ENCODE assay signal across 7 cellular contexts in genomic region chr7:143003393-143004051, GRCh38. TPM values are rescaled to one million over a fixed set of nuclear protein-coding genes. Genes with fewer than 3 reads are reported as not detected.
A peak's percentile ranks its signal among the peaks of the same experiment; 100 is the strongest.
DNase-seq lines count a peak whose midpoint lies in the region; ATAC-seq and TF ChIP-seq lines count a peak whose summit lies in the region.

No MANE protein-coding gene starts in this region.

- ATAC-seq in GM21529 (IDR thresholded peaks at IDR 0.05; ENCODE audit: unreplicated experiment), result peak; percentile 56

- TF ChIP-seq POLR2A in testis (IDR thresholded peaks at IDR 0.05), result no peak

- H3K36me3 ChIP-seq in GM06990 (ENCODE audit: control insufficient read depth, insufficient read depth, low read length) (no peaks in the 10 kb centered on the region), Loucy (ENCODE audit: insufficient read depth, low read length) (no peaks in the 10 kb centered on the region), testis (ENCODE audit: low read depth, missing control alignments) (no peaks in the 10 kb centered on the region)

- H3K36me3 Mint-ChIP-seq in T-helper 2 cell treated with Interferon-gamma antibody and Interleukin-4, amounts not matched to agents 5 μg/mL and 100 μg/mL, for 36 hours (ENCODE audit: low read depth), result peaks cover 2% of the 10 kb centered on the region

- peak overlapping the region; percentile 83 for H3K4me3 Mint-ChIP-seq in T-helper 2 cell treated with Interferon-gamma antibody and Interleukin-4, amounts not matched to agents 5 μg/mL and 100 μg/mL, for 36 hours

- peak overlapping the region; percentile 57 for H3K4me2 ChIP-seq in Loucy (ENCODE audit: low read depth, low read length, poor library complexity, severe bottlenecking)

- peaks cover 8% of the 10 kb centered on the region for H3K4me1 Mint-ChIP-seq in T-helper 2 cell treated with Interferon-gamma antibody and Interleukin-4, amounts not matched to agents 5 μg/mL and 100 μg/mL, for 36 hours (ENCODE audit: low read depth)

- TF ChIP-seq CTCF in GM06990 (IDR thresholded peaks at IDR 0.05; ENCODE audit: insufficient read depth, low read length, poor library complexity, severe bottlenecking), result peak; percentile 66
- TF ChIP-seq CTCF in Loucy (conservative IDR thresholded peaks at IDR 0.05; ENCODE audit: low read length), result peak; percentile 93
- TF ChIP-seq CTCF in testis (IDR thresholded peaks at IDR 0.05), result peak; percentile 80 to 83 (median 82)

- H3K9me3 Mint-ChIP-seq in T-helper 2 cell treated with Interferon-gamma antibody and Interleukin-4, amounts not matched to agents 5 μg/mL and 100 μg/mL, for 36 hours, result no peaks in the 10 kb centered on the region

- H3K9me3 ChIP-seq in Loucy (ENCODE audit: insufficient read depth, low read depth, low read length) (peaks cover 6% of the 10 kb centered on the region; the same call in 1 of the 2 replicates), testis (no peaks in the 10 kb centered on the region)

- DNase-seq in GM06990 (ENCODE audit: extremely low read depth, insufficient read length), result peak; percentile 3
- DNase-seq in T-helper 2 cell treated with Interferon-gamma antibody and Interleukin-4, amounts not matched to agents 5 μg/mL and 100 μg/mL, for 36 hours (ENCODE audit: low spot score), result no peak
- peak; percentile 69 for DNase-seq in dermis blood vessel endothelial cell
- peak; percentile 45 for DNase-seq in medulla oblongata (ENCODE audit: extremely low spot score)
- peak; percentile 40 for DNase-seq in testis

- 16 to 23% methylated on average over 6 of the region's 6 CpGs for WGBS in testis, 2 donors

- H3K27me3 ChIP-seq in GM06990 (replicated peaks; ENCODE audit: control insufficient read depth, insufficient read depth, low read length) (no peaks in the 10 kb centered on the region), Loucy (ENCODE audit: insufficient read depth, low read length, poor library complexity, severe bottlenecking) (no peaks in the 10 kb centered on the region), testis (no peaks in the 10 kb centered on the region)

- peak overlapping the region; percentile 66 for H3K9ac ChIP-seq in Loucy (ENCODE audit: low read depth, low read length, poor library complexity, severe bottlenecking)

- peak overlapping the region; percentile 90 for H2AFZ ChIP-seq in Loucy (ENCODE audit: low read length)

- H3F3A ChIP-seq in Loucy (ENCODE audit: low read depth), result no peaks in the 10 kb centered on the region

- peaks cover 25% of the 10 kb centered on the region for H3K27me3 Mint-ChIP-seq in T-helper 2 cell treated with Interferon-gamma antibody and Interleukin-4, amounts not matched to agents 5 μg/mL and 100 μg/mL, for 36 hours (ENCODE audit: low read depth)

- H4K20me1 ChIP-seq in Loucy (ENCODE audit: insufficient read depth, low read length, poor library complexity, severe bottlenecking), result no peaks in the 10 kb centered on the region

- H3K4me3 ChIP-seq in GM06990 (replicated peaks; ENCODE audit: low read depth, low read length) (peak overlapping the region; percentile 32; the same call in 1 of the 2 replicates), Loucy (ENCODE audit: low read length, poor library complexity, severe bottlenecking) (peak overlapping the region; percentile 57), testis (no peak overlapping the region)

- H3K9me2 ChIP-seq in Loucy (replicated peaks; ENCODE audit: low read depth, low read length), result no peaks in the 10 kb centered on the region

- H3K27ac Mint-ChIP-seq in T-helper 2 cell treated with Interferon-gamma antibody and Interleukin-4, amounts not matched to agents 5 μg/mL and 100 μg/mL, for 36 hours, result peak overlapping the region; percentile 42

- H3K79me2 ChIP-seq in Loucy (ENCODE audit: insufficient read depth, low read length), result no peaks in the 10 kb centered on the region

- H3K27ac ChIP-seq in testis, result no peak overlapping the region

- H3K4me1 ChIP-seq in Loucy (ENCODE audit: insufficient read depth, low read length, poor library complexity, severe bottlenecking) (peaks cover 35% of the 10 kb centered on the region), testis (peaks cover 4% of the 10 kb centered on the region)

- intact Hi-C loops in testis (cut with DNase I; ENCODE audit: low total_unique reads), result loop anchor here (10.0 kb wide), 1 partner anchor 139 kb away; no protein-coding TSS in a partner anchor

RNA-seq across cellular contexts. Expression of gene OR9A2, which starts 23.4 kb away (rescaled TPM):
- total RNA-seq in dermis blood vessel endothelial cell, result not detected in 2 replicates
- total RNA-seq in testis, result 1 to 10 TPM in 1 of 2 donors, under 1 TPM in 1; 0.99 to 3.5 TPM
- polyA plus RNA-seq in testis (ENCODE audit: insufficient read depth, low read depth, low replicate concordance), result not detected

RNA-seq across cellular contexts. Expression of gene KEL, which starts 41.4 kb away (rescaled TPM):
- not detected in 2 replicates for total RNA-seq in dermis blood vessel endothelial cell
- total RNA-seq in testis, result 100 to 1,000 TPM; 124 TPM
- polyA plus RNA-seq in testis (ENCODE audit: insufficient read depth, low read depth, low replicate concordance), result 52.1 TPM

RNA-seq across cellular contexts. Expression of gene OR6V1, which starts 48.6 kb away (rescaled TPM):
- not detected in 2 replicates for total RNA-seq in dermis blood vessel endothelial cell
- total RNA-seq in testis, result not detected
- polyA plus RNA-seq in testis (ENCODE audit: insufficient read depth, low read depth, low replicate concordance), result not detected

Comparison
In these comparisons a context has a peak if more than half of its experiments do, and no peak if none do; other contexts are left out.
1. H3K4me3 ChIP-seq: peak in GM06990 (single experiment) and Loucy (single experiment); none in testis (0 of 2).
2. RNA of gene KEL, which starts 41.4 kb away (total RNA-seq): 124 TPM in testis; not detected in dermis blood vessel endothelial cell; every median in the first group is over 100 times any median in the second.
3. Peak in every context shown above with its lines, with median percentiles within 50 percentile points of each other: CTCF ChIP-seq.